In the genomic region with DNA sequence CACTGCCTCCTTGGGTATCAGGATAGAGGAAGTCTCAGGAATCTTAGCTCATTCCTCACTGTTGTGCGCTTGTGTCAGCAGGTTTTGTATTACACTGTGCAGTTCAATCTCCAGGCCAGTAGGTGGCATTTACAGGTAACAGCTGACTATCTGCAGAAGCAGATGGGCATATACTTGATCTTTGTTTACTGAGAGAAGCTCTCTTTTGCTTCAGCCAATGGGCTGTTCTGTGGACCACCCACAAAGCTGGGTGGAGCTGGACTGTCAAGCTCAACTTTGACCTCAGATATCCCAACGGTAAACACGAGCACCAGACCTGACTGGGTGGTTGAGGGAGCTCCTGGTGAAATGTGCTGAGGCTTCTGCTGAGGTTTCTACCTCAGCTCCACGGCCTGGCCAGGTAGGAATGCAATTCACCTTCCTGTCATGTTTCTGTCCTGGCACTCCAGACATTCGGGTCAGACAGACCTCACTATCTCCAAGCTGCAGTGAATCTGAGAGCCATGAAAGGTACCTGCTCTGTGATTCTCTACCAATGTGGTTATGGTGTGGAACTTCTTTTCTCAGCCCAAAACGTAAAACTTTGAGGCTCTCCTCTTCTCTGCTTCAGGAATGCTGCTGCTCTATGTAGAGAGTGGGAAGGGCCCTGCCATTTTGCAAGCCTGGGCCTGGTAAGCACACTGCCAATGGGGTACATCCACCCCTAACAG, we compare ENCODE assay signal across 8 cellular contexts.
DNase-seq lines count a peak whose midpoint lies in the region; ATAC-seq and TF ChIP-seq lines count a peak whose summit lies in the region.

No MANE protein-coding gene starts in this region.

- H3K27ac ChIP-seq in iPS DF 6.9 (ENCODE audit: low read length), result no peak overlapping the region
- H3K27ac ChIP-seq in testis, result no peak overlapping the region

- DNase-seq in AG20443 (ENCODE audit: low spot score) (peak; percentile 49), NAMALWA (ENCODE audit: low spot score) (peak; percentile 35), adipocyte (ENCODE audit: low read depth) (peak; percentile 63), iPS DF 6.9 (ENCODE audit: low read depth, low spot score) (peak; percentile 52), testis (peak; percentile 20)
- DNase-seq in activated CD8-positive, alpha-beta memory T cell treated with anti-CD3 and anti-CD28 coated beads, Interleukin-2, amount 50 U/mL, for 4 hours, result no peak

- ATAC-seq in GM18498 (IDR thresholded peaks at IDR 0.05; ENCODE audit: unreplicated experiment) (peak; percentile 99), HG02678 (IDR thresholded peaks at IDR 0.05; ENCODE audit: unreplicated experiment) (peak; percentile 96)

- intact Hi-C loops in testis (cut with DNase I; ENCODE audit: low total_unique reads), result no loop called here

- TF ChIP-seq CTCF in testis (IDR thresholded peaks at IDR 0.05), result peak in 1 of 3 experiments; percentile 39

- no peaks in the 10 kb centered on the region for H3K4me1 ChIP-seq in adipocyte (ENCODE audit: control insufficient read depth, insufficient read depth, low read length)
- no peaks in the 10 kb centered on the region for H3K4me1 ChIP-seq in iPS DF 6.9 (ENCODE audit: control insufficient read depth, insufficient read depth, low read length)
- H3K4me1 ChIP-seq in testis, result no peaks in the 10 kb centered on the region

- H3K9ac ChIP-seq in adipocyte (ENCODE audit: low read length), result no peak overlapping the region

- WGBS in iPS DF 6.9 (ENCODE audit: insufficient coverage, insufficient read length), result no CpG with 5 or more reads among the region's 6 CpGs
- WGBS in testis, 2 donors, result 77 to 85% methylated on average over 5 to 6 of the region's 6 CpGs

- TF ChIP-seq POLR2A in testis (IDR thresholded peaks at IDR 0.05), result no peak

- H3K4me3 ChIP-seq in adipocyte (ENCODE audit: low read length) (no peak overlapping the region), iPS DF 6.9 (ENCODE audit: low read length) (no peak overlapping the region), testis (no peak overlapping the region)

- no peaks in the 10 kb centered on the region for H3K27me3 ChIP-seq in adipocyte (replicated peaks; ENCODE audit: control insufficient read depth, insufficient read depth, low read length)
- H3K27me3 ChIP-seq in iPS DF 6.9 (ENCODE audit: control insufficient read depth, insufficient read depth, low read length), result no peaks in the 10 kb centered on the region
- H3K27me3 ChIP-seq in testis, result no peaks in the 10 kb centered on the region

- peaks cover 4% of the 10 kb centered on the region for H3K9me3 ChIP-seq in adipocyte (ENCODE audit: control insufficient read depth, low read length)
- no peaks in the 10 kb centered on the region for H3K9me3 ChIP-seq in iPS DF 6.9 (ENCODE audit: control insufficient read depth, insufficient read depth, low read length)
- no peaks in the 10 kb centered on the region for H3K9me3 ChIP-seq in testis

- H3K36me3 ChIP-seq in adipocyte (ENCODE audit: control insufficient read depth, insufficient read depth, low read length, severe bottlenecking) (no peaks in the 10 kb centered on the region), iPS DF 6.9 (ENCODE audit: control insufficient read depth, insufficient read depth, low read length) (no peaks in the 10 kb centered on the region), testis (ENCODE audit: low read depth, missing control alignments) (no peaks in the 10 kb centered on the region)
